Comparison of ENCODE assay signal across 32 cellular contexts in the genomic region with DNA sequence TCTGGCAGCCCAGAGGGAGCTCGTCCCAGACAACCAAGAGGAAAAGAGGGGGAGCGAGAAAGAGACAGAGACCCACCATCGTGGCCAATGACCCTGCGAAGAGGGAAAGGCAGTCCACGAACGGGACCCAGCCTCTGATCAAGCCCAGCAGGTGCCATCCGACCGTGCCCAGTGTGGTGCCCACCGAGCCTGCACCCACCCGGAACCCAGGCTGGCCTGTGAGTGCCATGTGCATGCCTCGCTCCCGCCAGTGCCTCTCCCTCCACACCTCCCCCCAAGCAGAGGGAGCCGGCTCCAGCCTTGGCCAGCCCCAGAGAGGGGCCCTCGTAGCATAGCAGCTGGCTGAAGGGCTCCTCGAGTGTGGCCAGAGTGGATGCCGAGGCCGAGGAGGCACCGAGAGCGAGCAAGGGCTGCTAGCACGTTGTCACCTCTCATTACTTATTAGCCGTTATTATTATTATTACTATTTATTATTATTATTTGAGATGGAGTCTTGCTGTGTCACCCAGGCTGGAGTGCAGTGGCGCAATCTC.
"Had no signal": no experiment of that assay in that cellular context is flagged by ENCODE, and none has a peak within 500 bp of the region (broad histone marks: within the 10 kb centered on the region; RNA-seq: fewer than 3 reads in every experiment).

No MANE protein-coding gene starts in this region.

- H3K4me1 ChIP-seq: adrenal gland, breast epithelium had no signal

- H3K27me3 ChIP-seq: adrenal gland, body of pancreas, brain microvascular endothelial cell, breast epithelium had no signal

- H3K27ac ChIP-seq: adrenal gland, body of pancreas, brain microvascular endothelial cell, breast epithelium, VCaP had no signal

- DNase-seq: activated B cell treated with CpG ODN at 0.5 μM for 24 hours; activated CD4-positive, alpha-beta memory T cell treated with anti-CD3 and anti-CD28 coated beads for 36 hours; activated CD4-positive, alpha-beta T cell treated with anti-CD3 and anti-CD28 coated beads for 4 hours; activated CD4-positive, alpha-beta T cell treated with anti-CD3 and anti-CD28 coated beads, Interleukin-2, amount 10 ng/mL, durations not matched to agents 24 days and 14 days; activated CD4-positive, alpha-beta T cell treated with anti-CD3 and anti-CD28 coated beads, Interleukin-2, amount 50 U/mL, for 1 hour; activated CD4-positive, alpha-beta T cell treated with anti-CD3 and anti-CD28 coated beads, Interleukin-2, amount 50 U/mL, for 4 hours; activated CD4-positive, CD25-positive, alpha-beta regulatory T cell treated with anti-CD3 and anti-CD28 coated beads, Interleukin-2, amount 50 U/mL, for 72 hours; activated CD8-positive, alpha-beta memory T cell treated with anti-CD3 and anti-CD28 coated beads, Interleukin-2, amount 50 U/mL, for 4 hours; activated CD8-positive, alpha-beta T cell treated with anti-CD3 and anti-CD28 coated beads for 36 hours; activated effector memory CD4-positive, alpha-beta T cell treated with anti-CD3 and anti-CD28 coated beads, Interleukin-2, amount 50 U/mL, for 16 hours; activated gamma-delta T cell treated with Interleukin-2 at 50 U/mL for 16 hours; activated naive CD4-positive, alpha-beta T cell; activated naive CD4-positive, alpha-beta T cell treated with anti-CD3 and anti-CD28 coated beads for 36 hours; activated naive CD4-positive, alpha-beta T cell treated with anti-CD3 and anti-CD28 coated beads, Interleukin-2, amount 50 U/mL, for 16 hours; activated naive CD8-positive, alpha-beta T cell treated with anti-CD3 and anti-CD28 coated beads for 36 hours; activated T-cell treated with anti-CD3 and anti-CD28 coated beads for 4 hours; activated T-cell treated with anti-CD3 and anti-CD28 coated beads, Interleukin-2, amount 50 U/mL, for 1 hour; activated T-cell treated with anti-CD3 and anti-CD28 coated beads, Interleukin-2, amount 50 U/mL, for 4 hours; activated T-cell treated with anti-CD3 and anti-CD28 coated beads, Interleukin-2, amount 50 U/mL, for 72 hours; adrenal gland; amniotic stem cell; aorta; body of pancreas; brain microvascular endothelial cell; central memory CD4-positive, alpha-beta T cell; T-helper 1 cell; T-helper 2 cell; T-helper 9 cell had no signal

- ATAC-seq: activated CD8-positive, alpha-beta T cell treated with anti-CD3 and anti-CD28 coated beads for 36 hours; activated naive CD4-positive, alpha-beta T cell treated with anti-CD3 and anti-CD28 coated beads, Interleukin-2, amount 50 U/mL, for 72 hours; activated T-cell treated with anti-CD3 and anti-CD28 coated beads, Interleukin-2, amount 50 U/mL, for 4 hours; activated T-cell treated with anti-CD3 and anti-CD28 coated beads, Interleukin-2, amount 50 U/mL, for 72 hours; activated T-helper 17 cell treated with anti-CD3 and anti-CD28 coated beads, Interleukin-2, amount 50 U/mL, for 72 hours; body of pancreas had no signal

- H3K36me3 ChIP-seq: adrenal gland, brain microvascular endothelial cell, breast epithelium had no signal

- H3K4me3 ChIP-seq: adrenal gland, body of pancreas, breast epithelium had no signal

- H3K9me3 ChIP-seq: adrenal gland, body of pancreas had no signal
